ENCODE assay signal across 10 cellular contexts in the genomic region with DNA sequence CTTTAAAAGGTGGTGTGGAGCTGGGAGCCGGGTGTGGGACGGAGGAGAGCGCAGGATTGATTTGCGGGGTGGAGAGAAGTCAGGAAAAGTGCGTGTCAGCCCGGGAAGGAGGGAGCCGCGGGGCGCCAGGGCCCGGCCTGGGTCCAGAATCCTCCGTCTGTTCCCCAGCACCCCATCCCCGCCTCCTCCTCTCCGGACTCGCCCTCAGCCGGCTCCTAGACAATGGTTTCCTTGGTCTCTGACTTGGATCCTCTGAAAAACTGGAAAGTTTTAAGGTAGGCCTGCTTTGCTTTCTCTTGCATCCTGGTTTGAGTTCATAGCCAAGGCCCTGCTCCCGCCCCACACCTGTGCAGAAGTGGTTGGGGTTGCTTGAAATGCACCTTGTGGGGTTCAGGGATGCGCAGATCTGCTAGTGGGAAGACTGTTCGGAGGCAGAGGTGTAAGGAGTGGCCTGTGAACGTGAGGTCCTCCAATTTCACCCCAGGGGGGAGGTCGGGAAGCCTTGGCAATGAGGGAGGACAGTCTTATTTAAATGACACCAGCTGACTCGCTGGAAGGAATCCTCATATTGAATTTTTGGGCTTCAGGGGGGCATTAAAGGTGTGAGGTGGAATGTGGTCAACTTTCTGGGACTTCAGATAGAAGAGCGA.
DNase-seq lines count a peak whose midpoint lies in the region; ATAC-seq and TF ChIP-seq lines count a peak whose summit lies in the region.
"Had no signal": no experiment of that assay in that cellular context is flagged by ENCODE, and none has a peak within 500 bp of the region (broad histone marks: within the 10 kb centered on the region; RNA-seq: fewer than 3 reads in every experiment).

No MANE protein-coding gene starts in this region.

- H3F3A ChIP-seq in GM23338 (replicated peaks; ENCODE audit: low read depth), result no peaks in the 10 kb centered on the region

- TF ChIP-seq CTCF in GM23338 (conservative IDR thresholded peaks at IDR 0.05; ENCODE audit: low read depth in 2 of 2) (no peak), dorsolateral prefrontal cortex (IDR thresholded peaks at IDR 0.05 in 54 of 56, conservative IDR thresholded peaks at IDR 0.05 in 2 of 56; ENCODE audit: low read depth in 1 of 56, partially characterized antibody in 56 of 56) (no peak), gastrocnemius medialis (IDR thresholded peaks at IDR 0.05 in 4 of 5, conservative IDR thresholded peaks at IDR 0.05 in 1 of 5) (no peak)

- peak overlapping the region; percentile 65 for H3K4me2 ChIP-seq in GM23338
- H3K4me2 ChIP-seq: BLaER1 treated with 17β-estradiol and CSF1 and Interleukin-3, amounts not matched to agents 10 nM and 100 nM had no signal

- no peaks in the 10 kb centered on the region for H4K20me1 ChIP-seq in GM23338 (replicated peaks; ENCODE audit: insufficient read depth)
- H4K20me1 ChIP-seq: BLaER1 treated with 17β-estradiol and CSF1 and Interleukin-3, amounts not matched to agents 10 nM and 100 nM had no signal

- no peak for TF ChIP-seq POLR2A in gastrocnemius medialis (IDR thresholded peaks at IDR 0.05)

- H3K27ac ChIP-seq in GM23338 (ENCODE audit: low read depth) (peak overlapping the region; percentile 83), dorsolateral prefrontal cortex (peak overlapping the region in 58 of 59 donors; percentile 39 to 93 (median 80)), gastrocnemius medialis (peak overlapping the region; percentile 49 to 62 (median 60))
- H3K27ac ChIP-seq in effector memory CD4-positive, alpha-beta T cell (ENCODE audit: insufficient read depth, low read length, poor library complexity, severe bottlenecking), result no peak overlapping the region
- H3K27ac ChIP-seq: BLaER1 treated with 17β-estradiol and CSF1 and Interleukin-3, amounts not matched to agents 10 nM and 100 nM had no signal

- H3K27me3 ChIP-seq in GM23338 (ENCODE audit: insufficient read depth), result no peaks in the 10 kb centered on the region
- H3K27me3 ChIP-seq in dorsolateral prefrontal cortex, result peaks cover 0 to 10% (median 0%) of the 10 kb centered on the region in 45 donors
- H3K27me3 ChIP-seq in gastrocnemius medialis, result peaks cover 0 to 7% (median 4%) of the 10 kb centered on the region in 3 donors
- H3K27me3 ChIP-seq in effector memory CD4-positive, alpha-beta T cell (replicated peaks; ENCODE audit: control insufficient read depth, insufficient read depth, low read length, poor library complexity, severe bottlenecking), result no peaks in the 10 kb centered on the region
- H3K27me3 ChIP-seq: BLaER1 treated with 17β-estradiol and CSF1 and Interleukin-3, amounts not matched to agents 10 nM and 100 nM had no signal

- H3K4me3 ChIP-seq in GM23338 (peak overlapping the region; percentile 25), dorsolateral prefrontal cortex (peak overlapping the region in 55 of 59 donors; percentile 1 to 60 (median 42)), gastrocnemius medialis (peak overlapping the region; percentile 7 to 22 (median 16))
- no peak overlapping the region for H3K4me3 ChIP-seq in effector memory CD4-positive, alpha-beta T cell (ENCODE audit: insufficient read depth, low read depth, low read length, poor library complexity, severe bottlenecking)
- H3K4me3 ChIP-seq: BLaER1 treated with 17β-estradiol and CSF1 and Interleukin-3, amounts not matched to agents 10 nM and 100 nM had no signal

- H3K4me1 ChIP-seq in GM23338 (ENCODE audit: insufficient read depth) (peaks cover 25% of the 10 kb centered on the region), gastrocnemius medialis (peaks cover 0 to 22% of the 10 kb centered on the region in 2 donors)
- H3K4me1 ChIP-seq in effector memory CD4-positive, alpha-beta T cell (ENCODE audit: control insufficient read depth, insufficient read depth, low read length, poor library complexity, severe bottlenecking), result no peaks in the 10 kb centered on the region

- H3K36me3 ChIP-seq in GM23338 (ENCODE audit: insufficient read depth), result no peaks in the 10 kb centered on the region
- H3K36me3 ChIP-seq in gastrocnemius medialis, result no peaks in the 10 kb centered on the region
- H3K36me3 ChIP-seq in effector memory CD4-positive, alpha-beta T cell (ENCODE audit: control insufficient read depth, insufficient read depth, low read length), result no peaks in the 10 kb centered on the region
- H3K36me3 ChIP-seq: BLaER1 treated with 17β-estradiol and CSF1 and Interleukin-3, amounts not matched to agents 10 nM and 100 nM had no signal

- H3K27ac Mint-ChIP-seq in GM23338, result peak overlapping the region; percentile 49

- H3K9me2 ChIP-seq in GM23338 (ENCODE audit: insufficient read depth), result no peaks in the 10 kb centered on the region

- no peaks in the 10 kb centered on the region for H3K9me3 ChIP-seq in gastrocnemius medialis
- H3K9me3 ChIP-seq in effector memory CD4-positive, alpha-beta T cell (ENCODE audit: control insufficient read depth, low read length), result no peaks in the 10 kb centered on the region

- ATAC-seq in GM23338, result peak; percentile 84
- peak in 1 of 2 donors; percentile 10 for ATAC-seq in gastrocnemius medialis
- ATAC-seq in HG03439 (IDR thresholded peaks at IDR 0.05; ENCODE audit: unreplicated experiment), result no peak
- no peak for ATAC-seq in HG03460 (IDR thresholded peaks at IDR 0.05; ENCODE audit: unreplicated experiment)

- H3K4me1 Mint-ChIP-seq in GM23338, result peaks cover 35% of the 10 kb centered on the region

- peaks cover 11% of the 10 kb centered on the region for H3K27me3 Mint-ChIP-seq in GM23338 (ENCODE audit: insufficient read depth, low read depth, poor library complexity)

- in situ Hi-C loops in gastrocnemius medialis (cut with MboI; ENCODE audit: low sequenced_read_pairs in 4 of 4), result no loop called here

- peak overlapping the region; percentile 94 for H2AFZ ChIP-seq in GM23338

- H3K4me3 Mint-ChIP-seq in GM23338, result peak overlapping the region; percentile 57

- H3K9me3 Mint-ChIP-seq in GM23338, result peaks cover 4% of the 10 kb centered on the region; the same call in 2 of the 3 replicates

- H3K79me2 ChIP-seq in GM23338 (replicated peaks; ENCODE audit: insufficient read depth), result no peaks in the 10 kb centered on the region

- peak; percentile 57 for DNase-seq in GM23338 (ENCODE audit: low spot score)
- peak in 2 of 10 donors; percentile 20 to 62 for DNase-seq in dorsolateral prefrontal cortex
- peak; percentile 29 for DNase-seq in iPS-NIHi7 (ENCODE audit: extremely low spot score)
- DNase-seq in gastrocnemius medialis, result no peak
- DNase-seq in effector memory CD4-positive, alpha-beta T cell, result no peak
- DNase-seq in HCEC 1CT, result no peak
- DNase-seq: Karpas-422 had no signal

- intact Hi-C loops in dorsolateral prefrontal cortex (cut with DNase I) (no loop called here), gastrocnemius medialis (cut with DNase I; ENCODE audit: low total_unique reads) (no loop called here)

- H3K36me3 Mint-ChIP-seq in GM23338 (ENCODE audit: low read depth), result no peaks in the 10 kb centered on the region; the same call in 2 of the 3 replicates

TF ChIP-seq in GM23338, 12 proteins besides CTCF, POLR2A, EP300 and RAD21:
- TF ChIP-seq JUNB (IDR thresholded peaks at IDR 0.05; ENCODE audit: unreplicated experiment) (no peak), ZNF114 (CRISPR knock-in tag; IDR thresholded peaks at IDR 0.05) (no peak), NANOG (IDR thresholded peaks at IDR 0.05; ENCODE audit: borderline replicate concordance) (no peak), EZH2phosphoT487 (IDR thresholded peaks at IDR 0.05; ENCODE audit: unreplicated experiment) (no peak)
- TF ChIP-seq, protein P1, sequence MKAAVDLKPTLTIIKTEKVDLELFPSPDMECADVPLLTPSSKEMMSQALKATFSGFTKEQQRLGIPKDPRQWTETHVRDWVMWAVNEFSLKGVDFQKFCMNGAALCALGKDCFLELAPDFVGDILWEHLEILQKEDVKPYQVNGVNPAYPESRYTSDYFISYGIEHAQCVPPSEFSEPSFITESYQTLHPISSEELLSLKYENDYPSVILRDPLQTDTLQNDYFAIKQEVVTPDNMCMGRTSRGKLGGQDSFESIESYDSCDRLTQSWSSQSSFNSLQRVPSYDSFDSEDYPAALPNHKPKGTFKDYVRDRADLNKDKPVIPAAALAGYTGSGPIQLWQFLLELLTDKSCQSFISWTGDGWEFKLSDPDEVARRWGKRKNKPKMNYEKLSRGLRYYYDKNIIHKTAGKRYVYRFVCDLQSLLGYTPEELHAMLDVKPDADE (IDR thresholded peaks at IDR 0.05), result no peak

Comparison
In these comparisons a context has a peak if more than half of its experiments do, and no peak if none do; other contexts are left out.
1. DNase-seq: peak in GM23338 (single experiment) and iPS-NIHi7 (single experiment); none in gastrocnemius medialis (0 of 2), effector memory CD4-positive, alpha-beta T cell (0 of 3) and HCEC 1CT (single experiment).